ENCODE assay signal across 2 cellular contexts in the genomic region with DNA sequence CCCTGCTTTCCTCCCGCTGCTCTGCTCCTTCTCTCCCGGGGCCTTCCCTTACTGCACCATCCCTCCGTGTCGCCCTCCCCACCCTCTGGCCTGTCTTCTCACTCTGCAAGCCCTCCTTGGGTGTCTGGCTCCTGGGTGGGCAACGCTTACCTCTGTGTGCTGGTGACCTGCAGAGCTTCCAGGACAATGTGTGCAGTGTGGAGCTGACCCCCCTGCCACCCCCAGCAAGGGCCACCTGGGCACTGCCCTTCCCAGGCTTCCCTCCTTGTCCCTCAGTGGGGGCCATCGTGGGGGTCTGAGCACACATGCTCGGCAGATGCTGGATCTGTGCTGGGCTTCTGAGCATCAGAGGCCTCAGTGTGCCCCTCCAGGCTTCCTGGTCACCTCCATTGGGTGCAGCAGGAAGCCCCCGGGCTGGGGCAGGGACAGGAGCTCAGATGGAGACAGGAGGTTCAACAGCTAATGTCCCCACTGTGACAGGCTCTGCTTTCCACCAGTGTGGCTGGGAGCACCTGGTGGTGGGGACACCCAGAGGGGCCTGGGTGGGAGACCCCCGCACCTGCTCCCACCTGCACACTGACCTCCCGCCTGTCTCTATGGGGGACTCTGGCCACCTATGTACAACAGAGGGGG.
TF ChIP-seq lines count a peak whose summit lies in the region.

No MANE protein-coding gene starts in this region.

TF ChIP-seq in WTC11, 78 proteins besides CTCF, POLR2A, EP300 and RAD21:
- TF ChIP-seq RELA (CRISPR knock-in tag; IDR thresholded peaks at IDR 0.05; ENCODE audit: borderline replicate concordance) (no peak), SP1 (CRISPR knock-in tag; conservative IDR thresholded peaks at IDR 0.05) (no peak), RORB (CRISPR knock-in tag; IDR thresholded peaks at IDR 0.05) (no peak), NFATC4 (CRISPR knock-in tag; IDR thresholded peaks at IDR 0.05) (no peak), E2F4 (CRISPR knock-in tag; IDR thresholded peaks at IDR 0.05; ENCODE audit: borderline replicate concordance, low read depth) (no peak)

TF ChIP-seq in H1, 55 proteins besides CTCF, POLR2A, EP300 and RAD21:
- no peak for TF ChIP-seq POU5F1 (IDR thresholded peaks at IDR 0.05; ENCODE audit: low read depth, low read length)
- TF ChIP-seq ASH2L (IDR thresholded peaks at IDR 0.05; ENCODE audit: low read length) = no peak
- no peak for TF ChIP-seq ATF3 (IDR thresholded peaks at IDR 0.05; ENCODE audit: insufficient read depth, low read depth, low read length)
- no peak for TF ChIP-seq GTF2F1 (IDR thresholded peaks at IDR 0.05; ENCODE audit: borderline replicate concordance, low read depth, low read length)
- TF ChIP-seq NANOG (IDR thresholded peaks at IDR 0.05; ENCODE audit: insufficient read depth, low read depth, low read length, poor library complexity, severe bottlenecking) = no peak
- TF ChIP-seq KDM5A (IDR thresholded peaks at IDR 0.05; ENCODE audit: low read length) = no peak
- no peak for TF ChIP-seq KDM1A (IDR thresholded peaks at IDR 0.05; ENCODE audit: borderline replicate concordance, low read length)
- no peak for TF ChIP-seq KDM4A (IDR thresholded peaks at IDR 0.05; ENCODE audit: low read depth, low read length, severe bottlenecking)
- TF ChIP-seq TCF12 (IDR thresholded peaks at IDR 0.05; ENCODE audit: low read depth, low read length) = no peak
- no peak for TF ChIP-seq YY1 (IDR thresholded peaks at IDR 0.05; ENCODE audit: low read depth, low read length)
- TF ChIP-seq RFX5 (IDR thresholded peaks at IDR 0.05; ENCODE audit: borderline replicate concordance, low read depth, low read length) = no peak
- TF ChIP-seq EGR1 (IDR thresholded peaks at IDR 0.05; ENCODE audit: borderline replicate concordance, low read depth, low read length) = no peak
- no peak for TF ChIP-seq SUZ12 (IDR thresholded peaks at IDR 0.05; ENCODE audit: low read length)
- TF ChIP-seq TEAD4 (IDR thresholded peaks at IDR 0.05; ENCODE audit: low read depth, low read length) = no peak
- TF ChIP-seq RXRA (IDR thresholded peaks at IDR 0.05; ENCODE audit: insufficient read depth, low read depth, low read length) = no peak
- no peak for TF ChIP-seq RNF2 (IDR thresholded peaks at IDR 0.05; ENCODE audit: borderline replicate concordance, low read depth, low read length, missing control alignments, poor library complexity, severe bottlenecking)
- no peak for TF ChIP-seq PHF8 (conservative IDR thresholded peaks at IDR 0.05; ENCODE audit: low read depth, low read length)
- TF ChIP-seq CHD1 (IDR thresholded peaks at IDR 0.05; ENCODE audit: low read depth, low read length) = no peak
TF ChIP-seq in H1: peak in this region for 0.
